1 cellular context compared by ENCODE assay signal in genomic region chr6:159608961-159609673, GRCh38.
TF ChIP-seq lines count a peak whose summit lies in the region.

No MANE protein-coding gene starts in this region.

TF ChIP-seq in K562, 482 proteins besides CTCF, POLR2A, EP300 and RAD21 (continued from another document):
- TF ChIP-seq SRF (CRISPR knock-in tag; IDR thresholded peaks at IDR 0.05) = no peak
